In the genomic region with DNA sequence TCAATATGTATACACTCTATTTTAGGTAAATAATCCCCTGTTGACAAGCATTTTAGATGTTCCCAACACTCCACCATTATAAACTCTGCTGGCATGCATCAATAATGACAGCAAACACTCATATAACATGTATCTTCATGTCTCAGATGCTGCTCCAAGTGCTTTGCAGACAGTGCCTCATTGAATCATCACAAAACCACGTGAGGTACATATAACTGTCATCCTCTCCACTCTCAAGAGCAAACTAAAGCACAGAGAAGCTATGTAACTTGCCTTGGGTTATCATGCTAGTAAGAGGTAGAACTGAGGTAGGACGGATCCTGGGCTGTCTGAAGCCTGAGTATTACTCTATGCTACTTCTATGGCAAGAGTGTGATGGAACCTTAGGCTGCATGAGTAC, we compare ENCODE assay signal across 16 cellular contexts.
DNase-seq lines count a peak whose midpoint lies in the region; ATAC-seq and TF ChIP-seq lines count a peak whose summit lies in the region.
"Had no signal": no experiment of that assay in that cellular context is flagged by ENCODE, and none has a peak within 500 bp of the region (broad histone marks: within the 10 kb centered on the region; RNA-seq: fewer than 3 reads in every experiment).

No MANE protein-coding gene starts in this region.

- ATAC-seq in GM23338 (no peak), GM21723 (IDR thresholded peaks at IDR 0.05; ENCODE audit: unreplicated experiment) (no peak)
- ATAC-seq: A549, upper lobe of right lung had no signal

- CTCF ChIA-PET in OCI-LY7 (lab: Charles Lee; ENCODE audit: unreplicated experiment): no interaction called here

- no peaks in the 10 kb centered on the region for H3K9me3 ChIP-seq in OCI-LY7 (ENCODE audit: low read length)
- H3K9me3 ChIP-seq: A549, right atrium auricular region, upper lobe of right lung had no signal

- intact Hi-C loops in OCI-LY7 (cut with micrococcal nuclease; ENCODE audit: unreplicated experiment): no loop called here

- TF ChIP-seq CTCF in OCI-LY7 (conservative IDR thresholded peaks at IDR 0.05; ENCODE audit: low read length) (no peak), GM23338 (conservative IDR thresholded peaks at IDR 0.05; ENCODE audit: low read depth in 2 of 2) (no peak)

- H3F3A ChIP-seq in GM23338 (replicated peaks; ENCODE audit: low read depth): no peaks in the 10 kb centered on the region

- H3K4me1 Mint-ChIP-seq in GM23338: peaks cover 2% of the 10 kb centered on the region; the same call in 1 of the 3 replicates

- H3K4me1 ChIP-seq in OCI-LY7 (ENCODE audit: insufficient read depth, low read length, poor library complexity, severe bottlenecking): peaks cover 88% of the 10 kb centered on the region
- no peaks in the 10 kb centered on the region for H3K4me1 ChIP-seq in GM23338 (ENCODE audit: insufficient read depth)

- peaks cover 3% of the 10 kb centered on the region for H3K27me3 Mint-ChIP-seq in GM23338 (ENCODE audit: insufficient read depth, low read depth, poor library complexity)
- H3K27me3 Mint-ChIP-seq: CD4-positive, alpha-beta T cell; dendritic cell treated with granulocyte-macrophage colony-stimulating factor and Interleukin-4, amounts not matched to agents 40 ng/mL and 50 ng/mL, for 4 days had no signal

- peak; percentile 46 to 56 (median 47) for DNase-seq in NCI-H1417 (lab: John Stamatoyannopoulos, UW)
- no peak for DNase-seq in NCI-H1417 treated with DMSO at 0.1 percent for 48 hours (lab: John Stamatoyannopoulos, UW)
- DNase-seq in EH (ENCODE audit: low read depth): peak; percentile 52
- no peak for DNase-seq in OCI-LY7 (ENCODE audit: low spot score)
- DNase-seq in erythroblast (lab: John Stamatoyannopoulos, UW): peak; percentile 55 to 68
- no peak for DNase-seq in HT-29 (ENCODE audit: low spot score)
- DNase-seq in GM23338 (ENCODE audit: low spot score): no peak
- DNase-seq: CD4-positive, alpha-beta T cell; GDM1; MV-4-11; upper lobe of right lung had no signal

- TF ChIP-seq POLR2A in erythroblast (IDR thresholded peaks at IDR 0.05; ENCODE audit: low read length): no peak

- H4K20me1 ChIP-seq in OCI-LY7 (ENCODE audit: insufficient read depth, low read length): no peaks in the 10 kb centered on the region
- H4K20me1 ChIP-seq in GM23338 (replicated peaks; ENCODE audit: insufficient read depth): no peaks in the 10 kb centered on the region

- no peak overlapping the region for H3K27ac Mint-ChIP-seq in GM23338
- H3K27ac Mint-ChIP-seq: dendritic cell treated with granulocyte-macrophage colony-stimulating factor and Interleukin-4, amounts not matched to agents 40 ng/mL and 50 ng/mL, for 4 days had no signal

- no peaks in the 10 kb centered on the region for H3K36me3 Mint-ChIP-seq in GM23338 (ENCODE audit: low read depth)

- H3K4me2 ChIP-seq in OCI-LY7 (ENCODE audit: low read length): peak overlapping the region; percentile 3; the same call in 1 of the 2 replicates
- no peak overlapping the region for H3K4me2 ChIP-seq in GM23338
- H3K4me2 ChIP-seq: A549 had no signal

- H3K36me3 ChIP-seq in OCI-LY7 (ENCODE audit: insufficient read depth, low read length) (peaks cover 95% of the 10 kb centered on the region), GM23338 (ENCODE audit: insufficient read depth) (no peaks in the 10 kb centered on the region; the same call in 1 of the 2 replicates)
- H3K36me3 ChIP-seq: right atrium auricular region, upper lobe of right lung had no signal

- H3K79me2 ChIP-seq in OCI-LY7 (ENCODE audit: insufficient read depth, low read depth, low read length) (peaks cover 4% of the 10 kb centered on the region; the same call in 1 of the 2 replicates), GM23338 (replicated peaks; ENCODE audit: insufficient read depth) (no peaks in the 10 kb centered on the region)

- H3K4me3 ChIP-seq in OCI-LY7 (ENCODE audit: low read depth, low read length, poor library complexity, severe bottlenecking): no peak overlapping the region
- no peak overlapping the region for H3K4me3 ChIP-seq in GM23338
- H3K4me3 ChIP-seq: A549, lung, right atrium auricular region, upper lobe of right lung had no signal

- H3K9me2 ChIP-seq in OCI-LY7 (ENCODE audit: insufficient read depth, low read length): no peaks in the 10 kb centered on the region
- H3K9me2 ChIP-seq in GM23338 (ENCODE audit: insufficient read depth): no peaks in the 10 kb centered on the region

- H3K27ac ChIP-seq in OCI-LY7 (ENCODE audit: low read depth, low read length, poor library complexity, severe bottlenecking): peak overlapping the region; percentile 55
- no peak overlapping the region for H3K27ac ChIP-seq in GM23338 (ENCODE audit: low read depth)
- H3K27ac ChIP-seq: A549, right atrium auricular region, upper lobe of right lung had no signal

- H2AFZ ChIP-seq in OCI-LY7 (ENCODE audit: low read length): no peak overlapping the region
- H2AFZ ChIP-seq in GM23338: no peak overlapping the region

- POLR2A ChIA-PET in OCI-LY7 (lab: Charles Lee): interaction anchor here (1.2 kb wide), 2 partner anchors 22 to 67 kb away, joined by 3 read pairs; no protein-coding TSS in a partner anchor

- H3K4me3 Mint-ChIP-seq in GM23338: no peak overlapping the region
- H3K4me3 Mint-ChIP-seq: CD4-positive, alpha-beta T cell; dendritic cell treated with granulocyte-macrophage colony-stimulating factor and Interleukin-4, amounts not matched to agents 40 ng/mL and 50 ng/mL, for 4 days had no signal

- H3K9me3 Mint-ChIP-seq in GM23338: no peaks in the 10 kb centered on the region
- H3K9me3 Mint-ChIP-seq: CD4-positive, alpha-beta T cell; dendritic cell treated with granulocyte-macrophage colony-stimulating factor and Interleukin-4, amounts not matched to agents 40 ng/mL and 50 ng/mL, for 4 days had no signal

- no TSS peak for BruUV-seq in OCI-LY7 (replicated peaks; lab: Mats Ljungman, UMichigan)

- H3K27me3 ChIP-seq in GM23338 (ENCODE audit: insufficient read depth): no peaks in the 10 kb centered on the region
- H3K27me3 ChIP-seq: right atrium auricular region, upper lobe of right lung had no signal

TF ChIP-seq in GM23338, 12 proteins besides CTCF, POLR2A, EP300 and RAD21:
- no peak for TF ChIP-seq NANOG (IDR thresholded peaks at IDR 0.05; ENCODE audit: borderline replicate concordance)
- no peak for TF ChIP-seq EZH2phosphoT487 (IDR thresholded peaks at IDR 0.05; ENCODE audit: unreplicated experiment)
- no peak for TF ChIP-seq EZH2 (IDR thresholded peaks at IDR 0.05; ENCODE audit: low read depth, unreplicated experiment)
- TF ChIP-seq, protein P1, sequence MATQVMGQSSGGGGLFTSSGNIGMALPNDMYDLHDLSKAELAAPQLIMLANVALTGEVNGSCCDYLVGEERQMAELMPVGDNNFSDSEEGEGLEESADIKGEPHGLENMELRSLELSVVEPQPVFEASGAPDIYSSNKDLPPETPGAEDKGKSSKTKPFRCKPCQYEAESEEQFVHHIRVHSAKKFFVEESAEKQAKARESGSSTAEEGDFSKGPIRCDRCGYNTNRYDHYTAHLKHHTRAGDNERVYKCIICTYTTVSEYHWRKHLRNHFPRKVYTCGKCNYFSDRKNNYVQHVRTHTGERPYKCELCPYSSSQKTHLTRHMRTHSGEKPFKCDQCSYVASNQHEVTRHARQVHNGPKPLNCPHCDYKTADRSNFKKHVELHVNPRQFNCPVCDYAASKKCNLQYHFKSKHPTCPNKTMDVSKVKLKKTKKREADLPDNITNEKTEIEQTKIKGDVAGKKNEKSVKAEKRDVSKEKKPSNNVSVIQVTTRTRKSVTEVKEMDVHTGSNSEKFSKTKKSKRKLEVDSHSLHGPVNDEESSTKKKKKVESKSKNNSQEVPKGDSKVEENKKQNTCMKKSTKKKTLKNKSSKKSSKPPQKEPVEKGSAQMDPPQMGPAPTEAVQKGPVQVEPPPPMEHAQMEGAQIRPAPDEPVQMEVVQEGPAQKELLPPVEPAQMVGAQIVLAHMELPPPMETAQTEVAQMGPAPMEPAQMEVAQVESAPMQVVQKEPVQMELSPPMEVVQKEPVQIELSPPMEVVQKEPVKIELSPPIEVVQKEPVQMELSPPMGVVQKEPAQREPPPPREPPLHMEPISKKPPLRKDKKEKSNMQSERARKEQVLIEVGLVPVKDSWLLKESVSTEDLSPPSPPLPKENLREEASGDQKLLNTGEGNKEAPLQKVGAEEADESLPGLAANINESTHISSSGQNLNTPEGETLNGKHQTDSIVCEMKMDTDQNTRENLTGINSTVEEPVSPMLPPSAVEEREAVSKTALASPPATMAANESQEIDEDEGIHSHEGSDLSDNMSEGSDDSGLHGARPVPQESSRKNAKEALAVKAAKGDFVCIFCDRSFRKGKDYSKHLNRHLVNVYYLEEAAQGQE (IDR thresholded peaks at IDR 0.05; ENCODE audit: unreplicated experiment): no peak

Comparison
In these comparisons a context has a peak if more than half of its experiments do, and no peak if none do; other contexts are left out.
1. DNase-seq: peak in NCI-H1417 (3 of 3), EH (single experiment) and erythroblast (2 of 2); none in NCI-H1417 treated with DMSO at 0.1 percent for 48 hours (single experiment), OCI-LY7 (single experiment), HT-29 (single experiment) and GM23338 (single experiment).